In the genomic region with DNA sequence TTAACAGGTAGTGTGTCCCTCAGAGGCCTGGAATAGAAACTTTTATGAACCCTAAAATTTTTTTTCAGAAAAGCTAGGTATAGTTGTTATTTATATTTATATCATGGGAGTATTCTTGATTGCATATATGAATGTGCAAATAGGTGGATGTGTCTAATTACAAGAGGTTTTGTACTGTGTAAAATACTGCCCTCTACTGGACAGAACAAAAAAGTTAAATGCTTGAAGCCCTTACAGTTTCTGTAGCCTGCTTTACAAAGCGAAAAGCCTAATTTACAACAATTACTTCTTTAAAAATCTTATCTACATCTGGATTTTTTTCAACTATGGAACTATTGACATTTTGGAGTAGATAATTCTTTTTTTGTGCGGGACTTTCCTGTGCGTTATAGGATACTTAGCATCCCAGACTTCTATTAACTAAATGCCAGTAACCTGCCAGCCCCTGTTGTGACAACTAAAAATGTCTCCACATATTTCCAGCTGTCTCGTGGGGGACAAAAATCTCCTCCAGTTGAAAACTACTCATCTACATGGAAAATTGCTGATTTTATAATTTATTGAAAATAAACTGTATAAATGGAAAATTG, we compare ENCODE assay signal across 8 cellular contexts. TPM values are rescaled to one million over a fixed set of nuclear protein-coding genes. Genes with fewer than 3 reads are reported as not detected.
DNase-seq lines count a peak whose midpoint lies in the region; ATAC-seq, FAIRE-seq and TF ChIP-seq lines count a peak whose summit lies in the region.

No MANE protein-coding gene starts in this region.

- H3K27ac Mint-ChIP-seq in brain: no peak overlapping the region
- no peak overlapping the region for H3K27ac Mint-ChIP-seq in type B pancreatic cell

- H3K4me3 Mint-ChIP-seq in brain: no peak overlapping the region
- no peak overlapping the region for H3K4me3 Mint-ChIP-seq in type B pancreatic cell

- H3K36me3 Mint-ChIP-seq in brain (no peaks in the 10 kb centered on the region), type B pancreatic cell (no peaks in the 10 kb centered on the region)

- peak; percentile 89 for TF ChIP-seq CTCF in brain (conservative IDR thresholded peaks at IDR 0.05)
- TF ChIP-seq CTCF in type B pancreatic cell (conservative IDR thresholded peaks at IDR 0.05): peak; percentile 90

- no peaks in the 10 kb centered on the region for H3K4me1 Mint-ChIP-seq in brain
- H3K4me1 Mint-ChIP-seq in type B pancreatic cell (ENCODE audit: unreplicated experiment): no peaks in the 10 kb centered on the region

- no peaks in the 10 kb centered on the region for H3K27me3 Mint-ChIP-seq in brain
- no peaks in the 10 kb centered on the region for H3K27me3 Mint-ChIP-seq in type B pancreatic cell

- H3K9me3 Mint-ChIP-seq in brain: peaks cover 0 to 2% (median 0%) of the 10 kb centered on the region in 5 experiments
- H3K9me3 Mint-ChIP-seq in type B pancreatic cell: no peaks in the 10 kb centered on the region

- ATAC-seq in HG03060 (IDR thresholded peaks at IDR 0.05; ENCODE audit: low read depth, unreplicated experiment): peak; percentile 48

- DNase-seq in SKM-1 treated with dmso at 0.1 percent for 144 hours (lab: John Stamatoyannopoulos, UW; ENCODE audit: unreplicated experiment): peak; percentile 39
- DNase-seq in SKM-1 (lab: John Stamatoyannopoulos, UW; ENCODE audit: unreplicated experiment): no peak
- peak; percentile 19 for DNase-seq in NCI-H446 treated with DMSO at 0.1 percent for 48 hours (lab: John Stamatoyannopoulos, UW)
- no peak for DNase-seq in type B pancreatic cell (ENCODE audit: extremely low spot score, unreplicated experiment)
- no peak for DNase-seq in OCI-M2 (lab: John Stamatoyannopoulos, UW; ENCODE audit: unreplicated experiment)

- peak; percentile 93 for FAIRE-seq in islet of Langerhans (lab: Jason Lieb, UNC)

RNA-seq across cellular contexts. Expression of a gene that starts 35.1 kb away (rescaled TPM):
- polyA plus RNA-seq in brain (ENCODE audit: insufficient read depth, low read depth, low replicate concordance): 2.1 TPM
- 6.2 and 8.6 TPM in 2 replicates for total RNA-seq in type B pancreatic cell (ENCODE audit: low replicate concordance)

Comparison
In these comparisons a context has a peak if more than half of its experiments do, and no peak if none do; other contexts are left out.
1. DNase-seq: peak in SKM-1 treated with dmso at 0.1 percent for 144 hours (single experiment) and NCI-H446 treated with DMSO at 0.1 percent for 48 hours (single experiment); none in SKM-1 (single experiment), type B pancreatic cell (single experiment) and OCI-M2 (single experiment).